Comparison of ENCODE assay signal across 11 cellular contexts in genomic region chr2:219642064-219642444, GRCh38. TPM values are rescaled to one million over a fixed set of nuclear protein-coding genes. Genes with fewer than 3 reads are reported as not detected.
DNase-seq lines count a peak whose midpoint lies in the region; TF ChIP-seq lines count a peak whose summit lies in the region.
"Had no signal": no experiment of that assay in that cellular context is flagged by ENCODE, and none has a peak within 500 bp of the region (broad histone marks: within the 10 kb centered on the region; RNA-seq: fewer than 3 reads in every experiment).

No MANE protein-coding gene starts in this region.

- no peaks in the 10 kb centered on the region for H3K36me3 ChIP-seq in breast epithelium
- H3K36me3 ChIP-seq in adipocyte (ENCODE audit: control insufficient read depth, insufficient read depth, low read length, severe bottlenecking), result no peaks in the 10 kb centered on the region
- no peaks in the 10 kb centered on the region for H3K36me3 ChIP-seq in hepatocyte (replicated peaks; ENCODE audit: insufficient read depth, low read depth)

- H4K20me1 ChIP-seq in hepatocyte (ENCODE audit: insufficient read depth, poor library complexity, severe bottlenecking), result no peaks in the 10 kb centered on the region

- DNase-seq in breast epithelium (ENCODE audit: low spot score in 2 of 2) (no peak), MCF 10A (ENCODE audit: unreplicated experiment) (no peak), adipocyte (ENCODE audit: low read depth) (no peak), hepatocyte (ENCODE audit: low spot score) (peak; percentile 48), type B pancreatic cell (ENCODE audit: extremely low spot score, unreplicated experiment) (no peak), cerebellar cortex (ENCODE audit: low spot score) (no peak), hippocampal formation (lab: John Stamatoyannopoulos, UW) (no peak), NCI-H2029 treated with DMSO at 0.1 percent for 48 hours (lab: John Stamatoyannopoulos, UW) (no peak)

- H3K4me1 Mint-ChIP-seq in MCF 10A (ENCODE audit: insufficient read depth, unreplicated experiment), result peaks cover 12% of the 10 kb centered on the region
- H3K4me1 Mint-ChIP-seq in type B pancreatic cell (ENCODE audit: unreplicated experiment), result peaks cover 19% of the 10 kb centered on the region

- H3K4me3 Mint-ChIP-seq in MCF 10A (ENCODE audit: unreplicated experiment), result no peak overlapping the region
- H3K4me3 Mint-ChIP-seq in type B pancreatic cell, result no peak overlapping the region
- H3K4me3 Mint-ChIP-seq: activated CD4-positive, alpha-beta T cell treated with anti-CD3 and anti-CD28 coated beads for 36 hours; CD8-positive, alpha-beta T cell had no signal

- BruUV-seq in MCF 10A (replicated peaks; lab: Mats Ljungman, UMichigan), result no TSS peak

- no peaks in the 10 kb centered on the region for H3K79me2 ChIP-seq in hepatocyte

- POLR2A ChIA-PET in MCF 10A (lab: Yijun Ruan, JAX), result interaction anchor here (0.6 to 5.8 kb wide), 7 partner anchors 28 to 99 kb away, joined by 3 to 61 read pairs (median 6); partner anchors contain the start of genes CHPF, STK11IP and TMEM198

- CTCF ChIA-PET in MCF 10A (lab: Yijun Ruan, JAX), result interaction anchor here (0.5 to 12.6 kb wide), 37 partner anchors 7 to 1441 kb away, joined by 3 to 220 read pairs (median 4); partner anchors contain the start of gene STK11IP

- H3K36me3 Mint-ChIP-seq in MCF 10A (ENCODE audit: insufficient read depth, unreplicated experiment), result no peaks in the 10 kb centered on the region
- H3K36me3 Mint-ChIP-seq in type B pancreatic cell, result peaks cover 3% of the 10 kb centered on the region
- H3K36me3 Mint-ChIP-seq: CD8-positive, alpha-beta T cell had no signal

- H3K27ac ChIP-seq in breast epithelium (peak overlapping the region; percentile 50 to 71), hepatocyte (peak overlapping the region; percentile 72)

- H3K27me3 ChIP-seq in breast epithelium (no peaks in the 10 kb centered on the region), adipocyte (replicated peaks; ENCODE audit: control insufficient read depth, insufficient read depth, low read length) (no peaks in the 10 kb centered on the region), hepatocyte (no peaks in the 10 kb centered on the region)

- no peaks in the 10 kb centered on the region for H3K9me2 ChIP-seq in hepatocyte (replicated peaks; ENCODE audit: insufficient read depth)

- no peak overlapping the region for H2AFZ ChIP-seq in hepatocyte

- intact Hi-C loops in breast epithelium (cut with DNase I; ENCODE audit: low total_unique reads) (loop anchor here (2.0 kb wide), 1 partner anchor 97 kb away; the partner anchor contains the start of gene TMEM198), MCF 10A (cut with micrococcal nuclease) (loop anchor here (1.0 to 2.0 kb wide), 3 partner anchors 47 to 239 kb away; no protein-coding TSS in a partner anchor)

- H3K4me3 ChIP-seq in breast epithelium, result no peak overlapping the region
- H3K4me3 ChIP-seq in adipocyte (ENCODE audit: low read length), result no peak overlapping the region
- no peak overlapping the region for H3K4me3 ChIP-seq in hepatocyte

- H3K9me3 ChIP-seq in breast epithelium, result no peaks in the 10 kb centered on the region
- H3K9me3 ChIP-seq in adipocyte (ENCODE audit: control insufficient read depth, low read length), result no peaks in the 10 kb centered on the region
- H3K9me3 ChIP-seq in hepatocyte (ENCODE audit: low read depth), result no peaks in the 10 kb centered on the region

- no peaks in the 10 kb centered on the region for H3K9me3 Mint-ChIP-seq in MCF 10A (ENCODE audit: unreplicated experiment)
- H3K9me3 Mint-ChIP-seq in type B pancreatic cell, result no peaks in the 10 kb centered on the region
- H3K9me3 Mint-ChIP-seq: CD8-positive, alpha-beta T cell had no signal

- peaks cover 0 to 3% of the 10 kb centered on the region in 2 donors for H3K4me1 ChIP-seq in breast epithelium
- H3K4me1 ChIP-seq in adipocyte (ENCODE audit: control insufficient read depth, insufficient read depth, low read length), result peaks cover 37% of the 10 kb centered on the region
- peaks cover 7% of the 10 kb centered on the region for H3K4me1 ChIP-seq in hepatocyte (ENCODE audit: insufficient read depth)

- 77% methylated on average over 8 of the region's 8 CpGs for WGBS in hepatocyte (ENCODE audit: low lambda C conversion rate, missing lambda C conversion rate)

- no peak overlapping the region for H3K27ac Mint-ChIP-seq in MCF 10A (ENCODE audit: low read depth, unreplicated experiment)
- H3K27ac Mint-ChIP-seq in type B pancreatic cell, result peak overlapping the region; percentile 51
- H3K27ac Mint-ChIP-seq: activated CD4-positive, alpha-beta T cell treated with anti-CD3 and anti-CD28 coated beads for 36 hours; CD8-positive, alpha-beta T cell had no signal

- H3K4me2 ChIP-seq in hepatocyte, result no peak overlapping the region

- H3K27me3 Mint-ChIP-seq in MCF 10A (ENCODE audit: insufficient read depth, unreplicated experiment) (no peaks in the 10 kb centered on the region), type B pancreatic cell (peaks cover 4% of the 10 kb centered on the region)

- TF ChIP-seq CTCF in breast epithelium (IDR thresholded peaks at IDR 0.05), result no peak
- TF ChIP-seq CTCF in MCF 10A (IDR thresholded peaks at IDR 0.05; ENCODE audit: unreplicated experiment), result no peak
- no peak for TF ChIP-seq CTCF in hepatocyte (IDR thresholded peaks at IDR 0.05; ENCODE audit: poor library complexity)
- no peak for TF ChIP-seq CTCF in type B pancreatic cell (conservative IDR thresholded peaks at IDR 0.05)

- TF ChIP-seq POLR2A in breast epithelium (IDR thresholded peaks at IDR 0.05), result no peak

- H3K9ac ChIP-seq in adipocyte (ENCODE audit: low read length), result peak overlapping the region; percentile 16

RNA-seq across cellular contexts. Expression of gene SLC4A3, which starts 14.6 kb away (rescaled TPM):
- 1 to 10 TPM; 2.1 to 4.7 (median 4.6) TPM for total RNA-seq in breast epithelium
- 4.2 and 4.7 TPM in 2 replicates for total RNA-seq in MCF 10A (2022)
- total RNA-seq in hepatocyte, result 1.8 and 3.0 TPM in 2 replicates
- 8.1 and 14.1 TPM in 2 replicates for polyA plus RNA-seq in hepatocyte
- total RNA-seq in type B pancreatic cell (ENCODE audit: low replicate concordance), result 8.0 and 15.8 TPM in 2 replicates
- total RNA-seq: CD8-positive, alpha-beta T cell; T-helper 2 cell treated with Interferon-gamma antibody and Interleukin-4, amounts not matched to agents 100 ng/mL and 5 ng/mL, for 36 hours had no signal

RNA-seq across cellular contexts. Expression of gene STK11IP, which starts 44.4 kb away (rescaled TPM):
- total RNA-seq in breast epithelium, result 10 to 100 TPM; 11.2 to 16.7 (median 15.7) TPM
- 24.2 and 26.5 TPM in 2 replicates for total RNA-seq in MCF 10A (2022)
- total RNA-seq in hepatocyte, result 16.7 and 18.0 TPM in 2 replicates
- polyA plus RNA-seq in hepatocyte, result 17.6 and 23.1 TPM in 2 replicates
- 30.7 and 42.5 TPM in 2 replicates for total RNA-seq in type B pancreatic cell (ENCODE audit: low replicate concordance)
